1 cellular context compared by ENCODE assay signal in genomic region chr5:7852542-7852941, GRCh38.
TF ChIP-seq lines count a peak whose summit lies in the region.

No MANE protein-coding gene starts in this region.

TF ChIP-seq in IMR-90, 13 proteins besides CTCF, POLR2A, EP300 and RAD21:
- TF ChIP-seq RCOR1 (IDR thresholded peaks at IDR 0.05; ENCODE audit: insufficient replicate concordance, low read length) (no peak), SMC3 (IDR thresholded peaks at IDR 0.05; ENCODE audit: low read depth, low read length) (no peak), CEBPB (IDR thresholded peaks at IDR 0.05; ENCODE audit: low read depth, low read length) (no peak), RFX5 (IDR thresholded peaks at IDR 0.05; ENCODE audit: low read depth, low read length) (no peak), MAFK (IDR thresholded peaks at IDR 0.05; ENCODE audit: low read depth, low read length) (no peak), MAZ (IDR thresholded peaks at IDR 0.05; ENCODE audit: borderline replicate concordance, low read depth, low read length) (no peak), FOS (IDR thresholded peaks at IDR 0.05; ENCODE audit: low read depth, low read length) (no peak), USF2 (IDR thresholded peaks at IDR 0.05; ENCODE audit: low read depth, low read length) (no peak), CHD1 (IDR thresholded peaks at IDR 0.05; ENCODE audit: low read depth, low read length) (no peak), MXI1 (IDR thresholded peaks at IDR 0.05; ENCODE audit: borderline replicate concordance, low read depth, low read length) (no peak), BHLHE40 (IDR thresholded peaks at IDR 0.05; ENCODE audit: low read depth, low read length) (no peak), ELK1 (IDR thresholded peaks at IDR 0.05; ENCODE audit: borderline replicate concordance, low read depth, low read length) (no peak), NFE2L2 (IDR thresholded peaks at IDR 0.05; ENCODE audit: low read depth, low read length) (no peak)
